In the genomic region with DNA sequence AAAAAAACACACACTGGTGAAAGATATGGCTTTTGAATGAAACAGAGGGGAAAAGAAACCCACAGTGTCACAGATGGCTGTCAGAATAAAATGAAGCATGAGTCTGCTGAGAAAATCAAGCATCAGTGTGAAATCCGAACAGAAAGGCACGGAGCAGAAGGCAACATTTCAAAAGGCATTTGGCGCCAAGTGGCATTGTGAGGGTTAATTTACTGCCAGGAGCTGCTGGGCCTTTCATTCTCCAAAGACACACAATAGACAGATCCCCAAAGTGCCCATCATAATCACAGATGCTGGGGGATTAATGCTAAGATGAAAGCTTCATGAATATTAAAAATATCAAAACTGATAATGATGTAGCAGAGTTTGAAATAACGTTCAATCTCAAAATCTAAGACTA, we compare ENCODE assay signal across 16 cellular contexts.
"Had no signal": no experiment of that assay in that cellular context is flagged by ENCODE, and none has a peak within 500 bp of the region (broad histone marks: within the 10 kb centered on the region; RNA-seq: fewer than 3 reads in every experiment).

No MANE protein-coding gene starts in this region.

- H3K36me3 ChIP-seq: ovary, suprapubic skin had no signal

- H3K4me1 ChIP-seq: foreskin keratinocyte, suprapubic skin had no signal

- H3K4me3 ChIP-seq: mucosa of descending colon, ovary, suprapubic skin had no signal

- H3K36me3 Mint-ChIP-seq: activated naive CD8-positive, alpha-beta T cell treated with anti-CD3 and anti-CD28 coated beads for 36 hours; naive thymus-derived CD8-positive, alpha-beta T cell; type B pancreatic cell had no signal

- H3K27ac Mint-ChIP-seq: activated naive CD8-positive, alpha-beta T cell treated with anti-CD3 and anti-CD28 coated beads for 36 hours; activated T-cell treated with anti-CD3 and anti-CD28 coated beads, Interleukin-2, amount 50 U/mL, for 72 hours; naive thymus-derived CD8-positive, alpha-beta T cell; type B pancreatic cell had no signal

- DNase-seq: activated CD4-positive, alpha-beta T cell treated with anti-CD3 and anti-CD28 coated beads for 1 hour; activated CD4-positive, alpha-beta T cell treated with anti-CD3 and anti-CD28 coated beads, Interleukin-2, amount 50 U/mL, for 48 hours; activated CD8-positive, alpha-beta memory T cell treated with anti-CD3 and anti-CD28 coated beads, Interleukin-2, amount 50 U/mL, for 4 hours; activated gamma-delta T cell treated with Interleukin-2 at 50 U/mL for 16 hours; activated naive CD8-positive, alpha-beta T cell treated with anti-CD3 and anti-CD28 coated beads for 36 hours; activated T-cell treated with anti-CD3 and anti-CD28 coated beads, Interleukin-2, amount 50 U/mL, for 72 hours; foreskin keratinocyte; head of caudate nucleus; mucosa of descending colon; naive thymus-derived CD8-positive, alpha-beta T cell; ovary; stimulated activated CD4-positive, alpha-beta T cell treated with anti-CD3 and anti-CD28 coated beads, Interleukin-2, amount 100 ng/mL, for 48 hours; stimulated activated naive CD4-positive, alpha-beta T cell treated with Interleukin-2 at 50 U/mL for 16 hours; T-helper 9 cell had no signal

- H3K4me1 Mint-ChIP-seq: activated naive CD8-positive, alpha-beta T cell treated with anti-CD3 and anti-CD28 coated beads for 36 hours had no signal

- H3K27me3 Mint-ChIP-seq: activated naive CD8-positive, alpha-beta T cell treated with anti-CD3 and anti-CD28 coated beads for 36 hours; naive thymus-derived CD8-positive, alpha-beta T cell; type B pancreatic cell had no signal

- ATAC-seq: activated T-cell treated with anti-CD3 and anti-CD28 coated beads, Interleukin-2, amount 50 U/mL, for 72 hours; foreskin keratinocyte; mucosa of descending colon; naive thymus-derived CD8-positive, alpha-beta T cell had no signal

- H3K4me3 Mint-ChIP-seq: activated naive CD8-positive, alpha-beta T cell treated with anti-CD3 and anti-CD28 coated beads for 36 hours; activated T-cell treated with anti-CD3 and anti-CD28 coated beads, Interleukin-2, amount 50 U/mL, for 72 hours; naive thymus-derived CD8-positive, alpha-beta T cell; type B pancreatic cell had no signal

- H3K9me3 Mint-ChIP-seq: type B pancreatic cell had no signal

- H3K27me3 ChIP-seq: foreskin keratinocyte, ovary, suprapubic skin had no signal

- H3K9me3 ChIP-seq: mucosa of descending colon, ovary, suprapubic skin had no signal

- H3K27ac ChIP-seq: foreskin keratinocyte, ovary, suprapubic skin had no signal
